ENCODE assay signal across 23 cellular contexts in the genomic region with DNA sequence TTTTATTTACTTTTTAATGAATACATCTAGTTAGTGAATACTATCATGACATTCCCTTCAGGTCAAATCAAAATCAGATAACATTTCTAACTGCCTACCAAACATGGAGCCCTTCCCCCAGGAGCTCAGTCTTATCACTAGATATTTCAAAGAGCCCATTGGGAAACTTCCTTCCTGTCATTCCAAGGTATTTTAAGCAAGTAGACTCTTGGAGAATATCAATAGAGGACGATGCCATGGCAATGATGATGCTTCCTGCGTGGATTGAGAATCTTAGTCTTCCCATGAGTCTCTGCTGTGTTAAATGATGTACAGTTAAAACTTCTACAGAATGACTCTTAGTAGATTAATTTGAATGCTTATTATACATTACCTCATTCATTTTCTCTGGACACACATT.
DNase-seq lines count a peak whose midpoint lies in the region; ATAC-seq and TF ChIP-seq lines count a peak whose summit lies in the region.
"Had no signal": no experiment of that assay in that cellular context is flagged by ENCODE, and none has a peak within 500 bp of the region (broad histone marks: within the 10 kb centered on the region; RNA-seq: fewer than 3 reads in every experiment).

No MANE protein-coding gene starts in this region.

- H3K36me3 ChIP-seq in A673 (ENCODE audit: insufficient read depth, low read length, poor library complexity, severe bottlenecking) (no peaks in the 10 kb centered on the region), mesendoderm (ENCODE audit: control insufficient read depth, insufficient read depth, low read length) (no peaks in the 10 kb centered on the region)
- H3K36me3 ChIP-seq: BLaER1 had no signal

- no peak overlapping the region for H3K4ac ChIP-seq in mesendoderm (ENCODE audit: low read depth, low read length)

- ATAC-seq in GM19035 (IDR thresholded peaks at IDR 0.05; ENCODE audit: unreplicated experiment) (no peak), HG03097 (IDR thresholded peaks at IDR 0.05; ENCODE audit: low FRiP score, unreplicated experiment) (no peak)
- ATAC-seq: CD8-positive, alpha-beta T cell; GM12878; GM23338; HCT116 had no signal

- TF ChIP-seq CTCF in A673 (conservative IDR thresholded peaks at IDR 0.05; ENCODE audit: low read depth, low read length), result no peak
- no peak for TF ChIP-seq CTCF in fibroblast of pulmonary artery (IDR thresholded peaks at IDR 0.05; ENCODE audit: low read length, missing control alignments)

- CTCF ChIA-PET in A673 (lab: Charles Lee), result no interaction called here

- H3K9ac ChIP-seq in mesendoderm (ENCODE audit: low read length), result no peak overlapping the region
- H3K9ac ChIP-seq: BLaER1 had no signal

- no peak overlapping the region for H3K23ac ChIP-seq in mesendoderm (ENCODE audit: low read length)

- no peaks in the 10 kb centered on the region for H3K4me1 ChIP-seq in A673 (ENCODE audit: insufficient read depth, low read length, poor library complexity, severe bottlenecking)
- no peaks in the 10 kb centered on the region for H3K4me1 ChIP-seq in mesendoderm (ENCODE audit: control insufficient read depth, low read depth, low read length)
- H3K4me1 ChIP-seq: BLaER1 had no signal

- intact Hi-C loops in A673 (cut with micrococcal nuclease; ENCODE audit: unreplicated experiment), result no loop called here

- peak overlapping the region; percentile 73 for H2BK120ac ChIP-seq in mesendoderm (ENCODE audit: low read depth, low read length)

- POLR2A ChIA-PET in A673 (lab: Charles Lee; ENCODE audit: low non-redundant PET), result no interaction called here

- DNase-seq in A673 (ENCODE audit: low spot score) (peak; percentile 59), dermis blood vessel endothelial cell (peak; percentile 10), fibroblast of pulmonary artery (ENCODE audit: low read depth) (peak; percentile 16), mesendoderm (peak; percentile 48), activated gamma-delta T cell (lab: John Stamatoyannopoulos, UW) (no peak), AML-193 (lab: John Stamatoyannopoulos, UW) (no peak)
- DNase-seq: ACHN; Caco-2; CD4-positive, CD25-positive, alpha-beta regulatory T cell; CD8-positive, alpha-beta T cell; DMS153; DND-41; EL; GDM1; H9 had no signal

- H4K8ac ChIP-seq in mesendoderm (ENCODE audit: low read depth, low read length), result no peak overlapping the region

- no peak overlapping the region for H2BK15ac ChIP-seq in mesendoderm (replicated peaks; ENCODE audit: low read depth)

- WGBS in mesendoderm (ENCODE audit: extremely low coverage, insufficient coverage, low lambda C conversion rate), result no CpG with 5 or more reads among the region's 2 CpGs

- H3K9me3 ChIP-seq in A673 (ENCODE audit: low read depth, low read length, poor library complexity, severe bottlenecking), result no peaks in the 10 kb centered on the region
- H3K9me3 ChIP-seq: Caco-2 had no signal

- H3K27ac ChIP-seq in A673 (ENCODE audit: low read depth, low read length, poor library complexity, severe bottlenecking), result no peak overlapping the region
- H3K27ac ChIP-seq in mesendoderm (ENCODE audit: low read depth, low read length), result no peak overlapping the region
- H3K27ac ChIP-seq: 22Rv1, BLaER1, C4-2B had no signal

- no peak overlapping the region for H3K18ac ChIP-seq in mesendoderm (ENCODE audit: low read length)

- H3K27me3 ChIP-seq in A673 (replicated peaks; ENCODE audit: insufficient read depth, low read depth, low read length, poor library complexity), result no peaks in the 10 kb centered on the region
- no peaks in the 10 kb centered on the region for H3K27me3 ChIP-seq in mesendoderm (ENCODE audit: insufficient read depth, low read length, poor library complexity)
- H3K27me3 ChIP-seq: BLaER1 had no signal

- no peak overlapping the region for H3K4me3 ChIP-seq in A673 (ENCODE audit: low read depth, low read length, poor library complexity, severe bottlenecking)
- H3K4me3 ChIP-seq in fibroblast of pulmonary artery (replicated peaks; ENCODE audit: low read depth, low read length), result no peak overlapping the region
- H3K4me3 ChIP-seq in mesendoderm (ENCODE audit: low read length), result no peak overlapping the region
- H3K4me3 ChIP-seq: BLaER1, GM12878, GM23338 had no signal

- no peak overlapping the region for H4K5ac ChIP-seq in mesendoderm (ENCODE audit: low read length)

- no peak overlapping the region for H2AK5ac ChIP-seq in mesendoderm (ENCODE audit: low read length)

- no peak overlapping the region for H2BK5ac ChIP-seq in mesendoderm (ENCODE audit: low read length)

- H3K79me2 ChIP-seq in mesendoderm (ENCODE audit: control insufficient read depth, insufficient read depth, low read length), result no peaks in the 10 kb centered on the region

- no peak overlapping the region for H3K56ac ChIP-seq in mesendoderm (ENCODE audit: low read length)

- no TSS peak for BruUV-seq in A673 (replicated peaks; lab: Mats Ljungman, UMichigan)

- H3K4me2 ChIP-seq in mesendoderm (ENCODE audit: low read length), result no peak overlapping the region
- H3K4me2 ChIP-seq: BLaER1, GM23338 had no signal

- no peaks in the 10 kb centered on the region for H3K79me1 ChIP-seq in mesendoderm (ENCODE audit: low read length)

Comparison
In these comparisons a context has a peak if more than half of its experiments do, and no peak if none do; other contexts are left out.
1. DNase-seq: peak in A673 (single experiment), dermis blood vessel endothelial cell (single experiment), fibroblast of pulmonary artery (single experiment) and mesendoderm (single experiment); none in activated gamma-delta T cell (single experiment) and AML-193 (0 of 2).